In genomic region chr4:13484045-13484748, GRCh38 we compare ENCODE assay signal across 8 cellular contexts. TPM values are rescaled to one million over a fixed set of nuclear protein-coding genes. Genes with fewer than 3 reads are reported as not detected.
A peak's percentile ranks its signal among the peaks of the same experiment; 100 is the strongest.
DNase-seq lines count a peak whose midpoint lies in the region; ATAC-seq and TF ChIP-seq lines count a peak whose summit lies in the region.

RAB28 (minus strand) TSS chr4:13484340.

- WGBS in spleen, 5 donors: 0 to 1% (median 1%) methylated on average over 12 to 68 of the region's 68 CpGs

- H3K4me3 Mint-ChIP-seq in central memory CD8-positive, alpha-beta T cell: peak within 1 kb of the TSS; percentile 87

- peaks cover 0 to 5% (median 0%) of the 10 kb centered on the region in 8 donors for H3K9me3 ChIP-seq in spleen

- H3K4me1 ChIP-seq in spleen: peaks cover 11 to 54% (median 27%) of the 10 kb centered on the region in 6 donors

- H3K27ac ChIP-seq in spleen: peak within 1 kb of the TSS; percentile 89 to 97 (median 92)

- H3K27ac Mint-ChIP-seq in central memory CD8-positive, alpha-beta T cell (ENCODE audit: low read depth): peak within 1 kb of the TSS; percentile 98

- H3K4me3 ChIP-seq in spleen: peak within 1 kb of the TSS; percentile 37 to 97 (median 87)

- peak; percentile 66 for TF ChIP-seq POLR2A in GM19099 (IDR thresholded peaks at IDR 0.05; ENCODE audit: extremely low read depth, insufficient read length, low read depth)
- peak in 2 of 3 donors; percentile 11 to 27 for TF ChIP-seq POLR2A in spleen (IDR thresholded peaks at IDR 0.05)

- peaks cover 0 to 16% (median 7%) of the 10 kb centered on the region in 7 donors for H3K27me3 ChIP-seq in spleen (replicated peaks in 1 of 7)

- peaks cover 26% of the 10 kb centered on the region for H3K4me1 Mint-ChIP-seq in central memory CD8-positive, alpha-beta T cell

- peak; percentile 93 for ATAC-seq in HG03378 (IDR thresholded peaks at IDR 0.05; ENCODE audit: unreplicated experiment)
- peak; percentile 96 to 97 for ATAC-seq in activated CD4-positive, CD25-positive, alpha-beta regulatory T cell treated with anti-CD3 and anti-CD28 coated beads, Interleukin-2, amount 50 U/mL, for 24 hours
- peak; percentile 88 for ATAC-seq in central memory CD8-positive, alpha-beta T cell (replicated peaks; ENCODE audit: extremely low read depth, poor library complexity, severe bottlenecking)

- peaks cover 21% of the 10 kb centered on the region for H3K27me3 Mint-ChIP-seq in central memory CD8-positive, alpha-beta T cell

- H3K36me3 ChIP-seq in spleen: peaks cover 0 to 3% (median 0%) of the 10 kb centered on the region in 6 donors

- intact Hi-C loops in spleen (cut with DNase I; ENCODE audit: low total_unique reads): loop anchor here (5.0 kb wide), 1 partner anchor 143 kb away; the partner anchor contains the start of gene BOD1L1

- TF ChIP-seq CTCF in spleen (IDR thresholded peaks at IDR 0.05 in 8 of 11, conservative IDR thresholded peaks at IDR 0.05 in 3 of 11): peak in 3 of 11 experiments; percentile 4 to 17 (median 15)

- H3K36me3 Mint-ChIP-seq in central memory CD8-positive, alpha-beta T cell (ENCODE audit: insufficient read depth): peaks cover 11% of the 10 kb centered on the region

- DNase-seq in AG20443 (ENCODE audit: low spot score) (peak; percentile 96), NCI-H446 treated with DMSO at 0.1 percent for 48 hours (lab: John Stamatoyannopoulos, UW) (peak; percentile 75), iris pigment epithelial cell (ENCODE audit: low read depth) (peak; percentile 94), spleen (peak; percentile 99)
- peak; percentile 92 for DNase-seq in central memory CD8-positive, alpha-beta T cell (ENCODE audit: low spot score in 2 of 2)

- H3K9me3 Mint-ChIP-seq in central memory CD8-positive, alpha-beta T cell: no peaks in the 10 kb centered on the region

RNA-seq across cellular contexts. Expression of gene RAB28, which starts in this region (rescaled TPM):
- total RNA-seq in spleen: 10 to 100 TPM; 15.0 to 23.4 (median 19.9) TPM
- polyA plus RNA-seq in spleen: 10 to 100 TPM in 2 of 3 donors, 1 to 10 TPM in 1; 9.9 to 18.9 (median 12.7) TPM

Comparison
In these comparisons a context has a peak if more than half of its experiments do, and no peak if none do; other contexts are left out.
1. Peak in every context shown above with its lines: DNase-seq, ATAC-seq, H3K4me3 ChIP-seq and H3K27ac ChIP-seq.